Comparison of ENCODE assay signal across 1 cellular context in the genomic region with DNA sequence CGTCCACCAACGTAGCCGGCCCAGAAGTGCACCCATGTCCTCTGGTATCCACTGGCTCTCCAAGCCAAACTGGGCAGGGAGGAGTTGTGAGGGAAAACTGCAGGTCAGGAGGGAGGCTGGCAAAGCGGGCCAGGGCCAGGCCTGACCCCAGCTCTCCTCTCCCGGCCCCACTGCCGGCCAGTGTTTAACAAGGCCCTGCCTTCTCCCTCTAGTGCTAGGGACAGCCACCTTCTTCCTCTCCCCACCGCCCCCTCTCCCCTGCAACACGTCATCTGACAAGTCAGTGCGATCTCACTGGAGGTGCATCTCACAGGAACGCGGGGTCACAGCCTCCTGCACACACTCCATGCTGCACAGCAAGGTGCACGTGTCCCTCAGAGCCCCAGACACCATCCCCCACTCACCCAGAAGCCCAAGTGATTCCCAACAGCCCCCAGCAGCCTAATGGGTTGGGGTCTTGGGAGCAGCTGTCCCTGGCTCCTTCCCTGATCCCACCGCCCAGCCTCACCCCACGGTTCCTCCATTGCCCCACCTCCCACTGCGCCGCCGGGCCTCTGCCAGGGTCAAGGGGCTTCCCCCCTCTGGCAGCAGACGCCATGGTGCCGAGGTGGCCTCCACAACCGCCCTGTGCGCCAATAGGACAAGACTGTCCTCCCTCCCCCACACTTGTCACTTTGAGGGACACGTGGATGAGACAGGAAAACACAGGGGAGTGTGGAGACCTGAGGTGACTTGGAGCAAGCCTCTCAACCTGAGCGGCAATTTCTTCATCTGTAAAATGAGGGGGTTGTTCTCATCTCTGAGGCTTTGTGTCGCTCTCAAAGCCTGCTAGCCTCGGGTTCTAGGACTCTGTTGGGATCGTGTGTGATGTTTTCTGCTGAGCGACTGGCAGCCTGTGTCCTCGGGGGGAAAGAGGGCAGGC.
TF ChIP-seq lines count a peak whose summit lies in the region.

No MANE protein-coding gene starts in this region.

TF ChIP-seq in H1, 55 proteins besides CTCF, POLR2A, EP300 and RAD21:
- no peak for TF ChIP-seq BCL11A (IDR thresholded peaks at IDR 0.05; ENCODE audit: low read depth in 2 of 2, low read length in 2 of 2)
- no peak for TF ChIP-seq SIX5 (IDR thresholded peaks at IDR 0.05; ENCODE audit: low read depth, low read length)
- TF ChIP-seq SAP30 (IDR thresholded peaks at IDR 0.05; ENCODE audit: insufficient read depth, insufficient replicate concordance, low read length) = peak; percentile 62
